12 cellular contexts compared by ENCODE assay signal in the genomic region with DNA sequence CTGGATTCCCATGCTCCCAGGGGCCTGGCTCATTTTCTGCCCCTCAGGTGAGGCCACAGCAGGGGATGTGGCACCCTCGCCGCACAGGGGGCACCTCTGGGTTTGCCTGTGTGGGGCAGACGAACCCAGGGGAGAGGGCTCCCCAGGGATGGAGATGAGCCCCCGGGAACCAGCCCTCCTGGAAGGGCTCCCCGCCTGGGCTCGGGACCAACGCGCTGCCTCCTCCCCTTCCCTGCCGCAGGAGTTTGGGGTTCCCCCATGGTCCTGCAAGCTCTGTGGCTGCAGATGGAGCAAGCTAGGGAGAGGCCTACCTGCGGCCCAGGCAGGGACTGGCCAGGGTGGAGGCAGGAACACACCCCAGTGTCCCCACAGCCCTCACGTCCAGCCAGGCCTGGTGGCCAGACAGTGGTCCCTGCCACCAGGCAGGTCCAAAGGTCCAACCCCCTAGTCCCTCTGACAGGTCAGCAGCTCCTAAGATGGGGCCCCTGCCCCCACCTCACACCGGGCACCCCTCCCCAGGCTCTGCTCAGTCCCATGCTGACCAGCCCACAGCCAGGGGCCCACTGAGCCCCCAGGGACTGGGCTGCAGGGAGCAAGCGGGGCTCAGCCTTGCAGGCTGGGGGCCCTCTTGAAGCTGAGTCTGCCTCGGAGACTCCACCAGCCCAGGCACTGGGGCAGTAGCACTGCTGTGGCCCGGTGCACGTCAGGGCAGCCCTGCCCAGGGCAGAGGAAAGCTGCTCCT. TPM values are rescaled to one million over a fixed set of nuclear protein-coding genes. Genes with fewer than 3 reads are reported as not detected.
DNase-seq lines count a peak whose midpoint lies in the region; ATAC-seq, FAIRE-seq and TF ChIP-seq lines count a peak whose summit lies in the region.
"Had no signal": no experiment of that assay in that cellular context is flagged by ENCODE, and none has a peak within 500 bp of the region (broad histone marks: within the 10 kb centered on the region; RNA-seq: fewer than 3 reads in every experiment).

No MANE protein-coding gene starts in this region.

- DNase-seq in HTR-8/SVneo (ENCODE audit: insufficient read length, low spot score) (no peak), breast epithelium (ENCODE audit: low spot score in 2 of 2) (no peak), keratinocyte (ENCODE audit: low read depth, low spot score) (no peak), stomach (no peak), Kasumi-1 (lab: John Stamatoyannopoulos, UW) (no peak), omental fat pad (ENCODE audit: low spot score) (no peak), tibial nerve (ENCODE audit: low spot score in 2 of 2) (no peak)
- DNase-seq: activated naive CD4-positive, alpha-beta T cell treated with anti-CD3 and anti-CD28 coated beads, Interleukin-2, amount 50 U/mL, for 16 hours; effector CD4-positive, alpha-beta T cell; T-helper 1 cell had no signal

- TF ChIP-seq POLR2A in breast epithelium (IDR thresholded peaks at IDR 0.05), result no peak
- TF ChIP-seq POLR2A in stomach (IDR thresholded peaks at IDR 0.05), result no peak
- TF ChIP-seq POLR2A in tibial nerve (IDR thresholded peaks at IDR 0.05), result no peak

- H2AFZ ChIP-seq in keratinocyte (ENCODE audit: control insufficient read depth, low read length), result no peak overlapping the region

- peaks cover 48% of the 10 kb centered on the region for H3K79me2 ChIP-seq in keratinocyte (ENCODE audit: control insufficient read depth, insufficient read depth, low read length)

- WGBS in stomach, 5 donors, result 81 to 91% (median 86%) methylated on average over 3 to 16 of the region's 16 CpGs
- 86 to 93% methylated on average over 11 of the region's 16 CpGs for WGBS in tibial nerve, 2 donors

- H3K27ac ChIP-seq in breast epithelium, result peak overlapping the region; percentile 78 to 86
- no peak overlapping the region for H3K27ac ChIP-seq in keratinocyte (ENCODE audit: control insufficient read depth, insufficient read depth, low read length)
- peak overlapping the region in 3 of 5 donors; percentile 65 to 91 (median 74) for H3K27ac ChIP-seq in stomach
- H3K27ac ChIP-seq in tibial nerve, result peak overlapping the region in 2 of 4 donors; percentile 61 to 89

- TF ChIP-seq EP300 in stomach (IDR thresholded peaks at IDR 0.05) (no peak), tibial nerve (IDR thresholded peaks at IDR 0.05) (no peak)

- dilution Hi-C loops in keratinocyte (cut with MboI; ENCODE audit: extremely low pct_ligation_motif_present, low sequenced_read_pairs), result no loop called here

- H3K9me1 ChIP-seq in keratinocyte (ENCODE audit: control insufficient read depth, extremely low read depth, insufficient read depth, low read length), result no peaks in the 10 kb centered on the region

- ATAC-seq in HG03135 (IDR thresholded peaks at IDR 0.05; ENCODE audit: unreplicated experiment) (no peak), omental fat pad (ENCODE audit: low FRiP score) (no peak)
- ATAC-seq: activated CD4-positive, CD25-positive, alpha-beta regulatory T cell treated with anti-CD3 and anti-CD28 coated beads, Interleukin-2, amount 50 U/mL, for 24 hours had no signal

- no peak overlapping the region for H3K4me2 ChIP-seq in keratinocyte (ENCODE audit: control insufficient read depth, extremely low read depth, insufficient read depth, low read depth, low read length)

- intact Hi-C loops in breast epithelium (cut with DNase I; ENCODE audit: low total_unique reads) (no loop called here), stomach (cut with DNase I; ENCODE audit: low total_unique reads) (no loop called here)

- H3K36me3 ChIP-seq in breast epithelium, result no peaks in the 10 kb centered on the region
- H3K36me3 ChIP-seq in keratinocyte (ENCODE audit: control insufficient read depth in 2 of 2, extremely low read depth in 1 of 2, insufficient read depth in 2 of 2, low read length in 2 of 2), result peaks cover 7 to 18% of the 10 kb centered on the region in 2 experiments
- peaks cover 18 to 38% (median 30%) of the 10 kb centered on the region in 4 donors for H3K36me3 ChIP-seq in stomach
- peaks cover 0 to 27% (median 0%) of the 10 kb centered on the region in 3 donors for H3K36me3 ChIP-seq in tibial nerve

- TF ChIP-seq CTCF in breast epithelium (IDR thresholded peaks at IDR 0.05), result no peak
- TF ChIP-seq CTCF in keratinocyte (optimal IDR thresholded peaks at IDR 0.05 in 1 of 3, IDR thresholded peaks at IDR 0.05 in 1 of 3, conservative IDR thresholded peaks at IDR 0.05 in 1 of 3; ENCODE audit: extremely low read depth in 1 of 3, insufficient read depth in 2 of 3, low read length in 3 of 3), result no peak
- no peak for TF ChIP-seq CTCF in stomach (IDR thresholded peaks at IDR 0.05)
- no peak for TF ChIP-seq CTCF in omental fat pad (IDR thresholded peaks at IDR 0.05)
- TF ChIP-seq CTCF in tibial nerve (IDR thresholded peaks at IDR 0.05), result no peak

- H3K4me1 ChIP-seq in breast epithelium, result peaks cover 33 to 40% of the 10 kb centered on the region in 2 donors
- peaks cover 83% of the 10 kb centered on the region for H3K4me1 ChIP-seq in keratinocyte (ENCODE audit: control insufficient read depth, extremely low read depth, insufficient read depth, low read length)
- peaks cover 51 to 78% (median 62%) of the 10 kb centered on the region in 4 donors for H3K4me1 ChIP-seq in stomach
- peaks cover 0 to 61% (median 43%) of the 10 kb centered on the region in 4 donors for H3K4me1 ChIP-seq in tibial nerve

- FAIRE-seq in HTR-8/SVneo (lab: Jason Lieb, UNC) (peak; percentile 52), keratinocyte (lab: Jason Lieb, UNC) (no peak)

- peak overlapping the region; percentile 43 for H3K9ac ChIP-seq in keratinocyte (ENCODE audit: control insufficient read depth, extremely low read depth, insufficient read depth, low read length)

- H3K27me3 ChIP-seq in breast epithelium (no peaks in the 10 kb centered on the region), keratinocyte (ENCODE audit: control insufficient read depth, extremely low read depth, insufficient read depth, low read length) (no peaks in the 10 kb centered on the region), stomach (peaks cover 0 to 3% (median 0%) of the 10 kb centered on the region in 3 donors), tibial nerve (no peaks in the 10 kb centered on the region)

- peaks cover 7% of the 10 kb centered on the region for H4K20me1 ChIP-seq in keratinocyte (ENCODE audit: control insufficient read depth, extremely low read depth, insufficient read depth, low read length)

- H3K9me3 ChIP-seq in breast epithelium, result no peaks in the 10 kb centered on the region
- no peaks in the 10 kb centered on the region for H3K9me3 ChIP-seq in keratinocyte (ENCODE audit: control insufficient read depth, low read depth, low read length)
- H3K9me3 ChIP-seq in stomach, result no peaks in the 10 kb centered on the region
- H3K9me3 ChIP-seq in tibial nerve, result no peaks in the 10 kb centered on the region

- H3K4me3 ChIP-seq in breast epithelium (no peak overlapping the region), keratinocyte (ENCODE audit: control insufficient read depth in 2 of 3, extremely low read depth in 1 of 3, insufficient read depth in 2 of 3, low read depth in 1 of 3, low read length in 3 of 3) (no peak overlapping the region), stomach (no peak overlapping the region), tibial nerve (no peak overlapping the region)

RNA-seq across cellular contexts. Expression of a gene that starts 13.7 kb away (rescaled TPM):
- total RNA-seq in breast epithelium (100 to 1,000 TPM in 1 of 3 donors, 10 to 100 TPM in 2; 16.6 to 114 (median 53.3) TPM), stomach (100 to 1,000 TPM in 2 of 5 donors, 10 to 100 TPM in 3; 42.2 to 278 (median 86.9) TPM), omental fat pad (100 to 1,000 TPM in 1 of 4 donors, 10 to 100 TPM in 3; 45.5 to 115 (median 62.5) TPM), tibial nerve (100 to 1,000 TPM in 3 of 4 donors, 10 to 100 TPM in 1; 95.2 to 230 (median 139) TPM)
- polyA plus RNA-seq in keratinocyte (6.9 to 17.9 TPM (median 8.7 TPM) in 3 replicates), stomach (100 to 1,000 TPM in 1 of 3 donors, 10 to 100 TPM in 2; 41.4 to 278 (median 72.3) TPM)
- 51.0 TPM for polyA plus RNA-seq in keratinocyte (2011; ENCODE audit: low read depth)
- 1.6 and 8.1 TPM in 2 replicates for polyA plus RNA-seq in keratinocyte (2011; cell fraction: cytosol; rRNA removed)
- polyA plus RNA-seq in keratinocyte (2011; cell fraction: nucleus; rRNA removed), result 101 and 177 TPM in 2 replicates
- 54.5 and 61.7 TPM in 2 replicates for polyA plus RNA-seq in keratinocyte (2012; ENCODE audit: low replicate concordance)
- polyA minus RNA-seq in keratinocyte, result 24.2 to 50.5 TPM (median 24.6 TPM) in 3 replicates
- 43.2 TPM for polyA minus RNA-seq in keratinocyte (2011; cell fraction: cytosol; rRNA and poly(A)+ RNA removed)
- 183 and 196 TPM in 2 replicates for polyA minus RNA-seq in keratinocyte (2011; cell fraction: nucleus; rRNA and poly(A)+ RNA removed)

RNA-seq across cellular contexts. Expression of a gene that starts 33.4 kb away (rescaled TPM):
- 1,000 to 10,000 TPM; 1,723 to 3,116 (median 2,974) TPM for total RNA-seq in breast epithelium
- 2,971 to 5,490 TPM (median 3,874 TPM) in 3 replicates for polyA plus RNA-seq in keratinocyte
- 984 TPM for polyA plus RNA-seq in keratinocyte (2011; ENCODE audit: low read depth)
- 1,407 and 2,786 TPM in 2 replicates for polyA plus RNA-seq in keratinocyte (2011; cell fraction: cytosol; rRNA removed)
- polyA plus RNA-seq in keratinocyte (2011; cell fraction: nucleus; rRNA removed), result 1,324 and 1,818 TPM in 2 replicates
- polyA plus RNA-seq in keratinocyte (2012; ENCODE audit: low replicate concordance), result 3,853 and 4,653 TPM in 2 replicates
- 724 to 1,431 TPM (median 1,117 TPM) in 3 replicates for polyA minus RNA-seq in keratinocyte
- 1,444 TPM for polyA minus RNA-seq in keratinocyte (2011; cell fraction: cytosol; rRNA and poly(A)+ RNA removed)
- polyA minus RNA-seq in keratinocyte (2011; cell fraction: nucleus; rRNA and poly(A)+ RNA removed), result 353 and 441 TPM in 2 replicates
- total RNA-seq in stomach, result 1,000 to 10,000 TPM in 3 of 5 donors, 100 to 1,000 TPM in 2; 239 to 2,998 (median 1,528) TPM
- 1,000 to 10,000 TPM; 4,606 to 7,615 (median 4,647) TPM for polyA plus RNA-seq in stomach
- 1,000 to 10,000 TPM; 1,582 to 2,182 (median 2,056) TPM for total RNA-seq in omental fat pad
- 1,000 to 10,000 TPM; 1,371 to 3,195 (median 1,826) TPM for total RNA-seq in tibial nerve

RNA-seq across cellular contexts. Expression of a gene that starts 50.7 kb away (rescaled TPM):
- total RNA-seq in breast epithelium (100 to 1,000 TPM in 2 of 3 donors, 10 to 100 TPM in 1; 80.2 to 131 (median 105) TPM), stomach (100 to 1,000 TPM in 2 of 5 donors, 10 to 100 TPM in 3; 42.0 to 130 (median 68.4) TPM), omental fat pad (100 to 1,000 TPM in 3 of 4 donors, 10 to 100 TPM in 1; 97.7 to 164 (median 111) TPM), tibial nerve (100 to 1,000 TPM; 111 to 132 (median 129) TPM)
- polyA plus RNA-seq in keratinocyte (89.8 to 109 TPM (median 91.4 TPM) in 3 replicates), stomach (10 to 100 TPM; 82.3 to 91.3 (median 85.0) TPM)
- 76.7 TPM for polyA plus RNA-seq in keratinocyte (2011; ENCODE audit: low read depth)
- polyA plus RNA-seq in keratinocyte (2011; cell fraction: cytosol; rRNA removed), result 44.3 and 119 TPM in 2 replicates
- 54.7 and 70.3 TPM in 2 replicates for polyA plus RNA-seq in keratinocyte (2011; cell fraction: nucleus; rRNA removed)
- polyA plus RNA-seq in keratinocyte (2012; ENCODE audit: low replicate concordance), result 68.7 and 160 TPM in 2 replicates
- 42.9 to 58.8 TPM (median 51.9 TPM) in 3 replicates for polyA minus RNA-seq in keratinocyte
- polyA minus RNA-seq in keratinocyte (2011; cell fraction: cytosol; rRNA and poly(A)+ RNA removed), result 135 TPM
- polyA minus RNA-seq in keratinocyte (2011; cell fraction: nucleus; rRNA and poly(A)+ RNA removed), result 43.1 and 52.3 TPM in 2 replicates

RNA-seq across cellular contexts. Expression of a gene that starts 53.6 kb away (rescaled TPM):
- 1 to 10 TPM; 1.8 to 3.2 (median 2.9) TPM for total RNA-seq in breast epithelium
- 1.9 to 4.6 TPM (median 2.2 TPM) in 3 replicates for polyA plus RNA-seq in keratinocyte
- polyA plus RNA-seq in keratinocyte (2011; ENCODE audit: low read depth), result 2.3 TPM
- polyA plus RNA-seq in keratinocyte (2011; cell fraction: cytosol; rRNA removed), result 2.5 and 3.3 TPM in 2 replicates
- 3.8 and 4.1 TPM in 2 replicates for polyA plus RNA-seq in keratinocyte (2011; cell fraction: nucleus; rRNA removed)
- 2.5 and 4.4 TPM in 2 replicates for polyA plus RNA-seq in keratinocyte (2012; ENCODE audit: low replicate concordance)
- 3.0 to 5.1 TPM (median 3.0 TPM) in 3 replicates for polyA minus RNA-seq in keratinocyte
- polyA minus RNA-seq in keratinocyte (2011; cell fraction: cytosol; rRNA and poly(A)+ RNA removed), result 3.1 TPM
- 2.1 and 2.3 TPM in 2 replicates for polyA minus RNA-seq in keratinocyte (2011; cell fraction: nucleus; rRNA and poly(A)+ RNA removed)
- total RNA-seq in stomach, result 1 to 10 TPM in 4 of 5 donors, under 1 TPM in 1; 0.55 to 7.8 (median 1.4) TPM
- 1 to 10 TPM; 2.0 to 3.2 (median 2.5) TPM for polyA plus RNA-seq in stomach
- 1 to 10 TPM; 1.5 to 2.8 (median 2.5) TPM for total RNA-seq in omental fat pad
- 1 to 10 TPM; 1.1 to 9.9 (median 6.2) TPM for total RNA-seq in tibial nerve
